8 cellular contexts compared by ENCODE assay signal in the genomic region with DNA sequence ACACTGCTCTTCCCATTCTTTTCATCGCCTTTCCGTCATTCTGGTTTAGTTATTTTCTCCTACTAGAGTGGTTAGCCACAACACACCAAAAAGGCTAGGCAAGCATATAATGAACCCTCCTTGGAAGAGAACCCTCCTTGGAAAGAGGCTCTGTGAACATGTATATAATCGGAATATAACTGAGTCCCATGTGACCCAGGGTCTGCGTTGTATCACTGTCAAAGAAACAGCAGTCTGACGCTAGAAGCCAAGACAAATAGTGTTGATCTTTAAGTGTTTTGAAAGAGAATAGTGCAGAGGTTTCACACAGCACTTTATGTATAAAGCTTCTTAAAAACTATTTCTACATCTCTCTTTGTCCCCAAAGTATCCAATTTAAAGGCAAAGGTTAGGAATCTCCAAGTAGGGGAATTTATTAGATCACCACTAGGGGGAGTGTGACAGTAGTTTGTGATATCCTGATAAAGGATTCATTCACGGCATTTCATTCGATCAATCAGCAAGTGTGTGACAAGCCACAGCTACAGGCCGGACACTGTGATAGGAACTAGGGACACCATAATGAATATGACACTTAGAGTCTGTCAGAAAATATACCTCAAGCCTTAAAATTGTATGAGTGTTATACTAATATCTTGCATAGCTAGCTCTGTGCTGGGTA.
DNase-seq lines count a peak whose midpoint lies in the region; ATAC-seq and TF ChIP-seq lines count a peak whose summit lies in the region.

No MANE protein-coding gene starts in this region.

- H3K27me3 Mint-ChIP-seq in osteocyte (ENCODE audit: unreplicated experiment) = peaks cover 6% of the 10 kb centered on the region

- no peaks in the 10 kb centered on the region for H3K27me3 ChIP-seq in fibroblast of lung (ENCODE audit: control insufficient read depth, insufficient read depth, low read length)

- H4K20me1 ChIP-seq in fibroblast of lung (ENCODE audit: control insufficient read depth, extremely low read depth, insufficient read depth, low read length) = no peaks in the 10 kb centered on the region

- H3K27ac Mint-ChIP-seq in osteocyte (ENCODE audit: unreplicated experiment) = no peak overlapping the region

- H3K79me2 ChIP-seq in fibroblast of lung (ENCODE audit: control insufficient read depth, insufficient read depth, low read length) = no peaks in the 10 kb centered on the region

- H3K4me3 ChIP-seq in AG09309 (ENCODE audit: control insufficient read depth, low read depth, low read length) (no peak overlapping the region), fibroblast of lung (replicated peaks in 1 of 4; ENCODE audit: control extremely low read depth in 1 of 4, insufficient read depth in 1 of 4, low read depth in 3 of 4, low read length in 4 of 4) (no peak overlapping the region)

- peak; percentile 58 for ATAC-seq in GM18519 (IDR thresholded peaks at IDR 0.05; ENCODE audit: low FRiP score, unreplicated experiment)
- peak; percentile 59 for ATAC-seq in HG03469 (IDR thresholded peaks at IDR 0.05; ENCODE audit: unreplicated experiment)

- no peak overlapping the region for H3K9ac ChIP-seq in fibroblast of lung (ENCODE audit: insufficient read depth, low read length)

- H3K36me3 ChIP-seq in fibroblast of lung (ENCODE audit: control insufficient read depth, insufficient read depth, low read length) = no peaks in the 10 kb centered on the region

- no peaks in the 10 kb centered on the region for H3K9me3 ChIP-seq in fibroblast of lung (ENCODE audit: control insufficient read depth, insufficient read depth, low read depth, low read length)

- H3K4me3 Mint-ChIP-seq in osteocyte (ENCODE audit: unreplicated experiment) = no peak overlapping the region

- peaks cover 12% of the 10 kb centered on the region for H3K4me1 Mint-ChIP-seq in osteocyte (ENCODE audit: unreplicated experiment)

- no peak overlapping the region for H3K27ac ChIP-seq in fibroblast of lung (ENCODE audit: insufficient read depth, low read length)
- H3K27ac ChIP-seq in substantia nigra (ENCODE audit: low read depth, low read length, poor library complexity, severe bottlenecking) = no peak overlapping the region

- peaks cover 15% of the 10 kb centered on the region for H3K9me3 Mint-ChIP-seq in osteocyte (ENCODE audit: unreplicated experiment)

- H3K4me2 ChIP-seq in fibroblast of lung (ENCODE audit: extremely low read depth, insufficient read depth, low read length) = no peak overlapping the region

- H3K36me3 Mint-ChIP-seq in osteocyte (ENCODE audit: unreplicated experiment) = no peaks in the 10 kb centered on the region

- H2AFZ ChIP-seq in fibroblast of lung (ENCODE audit: low read length) = no peak overlapping the region

- no peaks in the 10 kb centered on the region for H3K4me1 ChIP-seq in fibroblast of lung (ENCODE audit: control insufficient read depth, extremely low read depth, insufficient read depth, low read length)

- DNase-seq in AG09309 (ENCODE audit: low read depth) = no peak
- peak; percentile 49 for DNase-seq in RPMI7951 (ENCODE audit: low read depth)
- peak; percentile 25 to 63 for DNase-seq in fibroblast of lung (ENCODE audit: low read depth in 2 of 2)
- no peak for DNase-seq in osteocyte (ENCODE audit: extremely low spot score, unreplicated experiment)
- DNase-seq in substantia nigra (lab: John Stamatoyannopoulos, UW) = no peak
- DNase-seq in nucleus accumbens (lab: John Stamatoyannopoulos, UW) = no peak

- peak; percentile 62 for TF ChIP-seq CTCF in AG09309 (IDR thresholded peaks at IDR 0.05; ENCODE audit: control insufficient read depth, insufficient read depth, low read depth, low read length, missing control alignments)
- peak; percentile 54 to 60 for TF ChIP-seq CTCF in fibroblast of lung (conservative IDR thresholded peaks at IDR 0.05 in 1 of 2, IDR thresholded peaks at IDR 0.05 in 1 of 2; ENCODE audit: low read depth in 1 of 2, low read length in 2 of 2)
- peak; percentile 78 for TF ChIP-seq CTCF in osteocyte (IDR thresholded peaks at IDR 0.05)

Comparison
In these comparisons a context has a peak if more than half of its experiments do, and no peak if none do; other contexts are left out.
1. DNase-seq: peak in RPMI7951 (single experiment) and fibroblast of lung (2 of 2); none in AG09309 (single experiment), osteocyte (single experiment), substantia nigra (0 of 49) and nucleus accumbens (0 of 56).
2. Peak in every context shown above with its lines, with median percentiles within 50 percentile points of each other: CTCF ChIP-seq.